ENCODE assay signal across 8 cellular contexts in genomic region chr14:75989134-75989533, GRCh38. TPM values are rescaled to one million over a fixed set of nuclear protein-coding genes. Genes with fewer than 3 reads are reported as not detected.
DNase-seq lines count a peak whose midpoint lies in the region; FAIRE-seq and TF ChIP-seq lines count a peak whose summit lies in the region.
"Had no signal": no experiment of that assay in that cellular context is flagged by ENCODE, and none has a peak within 500 bp of the region (broad histone marks: within the 10 kb centered on the region; RNA-seq: fewer than 3 reads in every experiment).

No MANE protein-coding gene starts in this region.

- H3K4me1 Mint-ChIP-seq in chondrocyte (ENCODE audit: low read depth), result peaks cover 44% of the 10 kb centered on the region

- peaks cover 0 to 5% of the 10 kb centered on the region in 2 donors for H3K4me1 ChIP-seq in uterus

- FAIRE-seq in RCC 7860 (lab: Jason Lieb, UNC), result no peak

- H3K4me3 ChIP-seq in uterus, result no peak overlapping the region

- H3K27ac ChIP-seq in uterus, result peak overlapping the region; percentile 81 to 87
- H3K27ac ChIP-seq: neutrophil had no signal

- no peaks in the 10 kb centered on the region for H3K9me3 Mint-ChIP-seq in chondrocyte (ENCODE audit: low read depth)

- intact Hi-C loops in uterus (cut with DNase I; ENCODE audit: low total_unique reads), result no loop called here
- intact Hi-C loops in posterior vena cava (cut with DNase I), result no loop called here

- H3K36me3 ChIP-seq in uterus, result no peaks in the 10 kb centered on the region
- H3K36me3 ChIP-seq: neutrophil had no signal

- H3K9me3 ChIP-seq in uterus, result no peaks in the 10 kb centered on the region
- H3K9me3 ChIP-seq: neutrophil had no signal

- H3K27me3 ChIP-seq in uterus, result no peaks in the 10 kb centered on the region

- H3K27ac Mint-ChIP-seq in chondrocyte (ENCODE audit: unreplicated experiment), result no peak overlapping the region

- DNase-seq in RCC 7860 (ENCODE audit: low spot score) (peak; percentile 11), fibroblast of gingiva (ENCODE audit: low read depth) (peak; percentile 85), mucosa of gallbladder (ENCODE audit: low spot score) (peak; percentile 44), uterus (peak; percentile 71 to 85), posterior vena cava (ENCODE audit: low spot score) (no peak), chondrocyte (ENCODE audit: low spot score) (no peak), NCI-H524 (lab: John Stamatoyannopoulos, UW) (no peak)

- H3K4me3 Mint-ChIP-seq in chondrocyte (ENCODE audit: unreplicated experiment), result no peak overlapping the region

- H3K27me3 Mint-ChIP-seq in chondrocyte (ENCODE audit: low read depth), result no peaks in the 10 kb centered on the region

- peaks cover 13% of the 10 kb centered on the region for H3K36me3 Mint-ChIP-seq in chondrocyte (ENCODE audit: low read depth)

- TF ChIP-seq POLR2A in uterus (IDR thresholded peaks at IDR 0.05), result no peak

- TF ChIP-seq CTCF in uterus (IDR thresholded peaks at IDR 0.05), result no peak
- TF ChIP-seq CTCF in chondrocyte (IDR thresholded peaks at IDR 0.05), result no peak

RNA-seq across cellular contexts. Expression of gene IFT43, which starts 3.6 kb away (rescaled TPM):
- 42.6 TPM for total RNA-seq in mucosa of gallbladder
- total RNA-seq in uterus, result 10 to 100 TPM; 34.2 to 75.3 (median 49.1) TPM
- 10 to 100 TPM; 44.9 to 79.6 TPM for total RNA-seq in posterior vena cava
- total RNA-seq in chondrocyte, result 25.0 to 28.6 TPM (median 28.2 TPM) in 3 replicates

RNA-seq across cellular contexts. Expression of gene TGFB3, which starts 7.3 kb away (rescaled TPM):
- total RNA-seq in mucosa of gallbladder (57.9 TPM), uterus (10 to 100 TPM; 16.1 to 85.3 (median 55.0) TPM), posterior vena cava (100 to 1,000 TPM; 158 to 188 TPM), chondrocyte (200 to 223 TPM (median 222 TPM) in 3 replicates)

Comparison
In these comparisons a context has a peak if more than half of its experiments do, and no peak if none do; other contexts are left out.
1. DNase-seq: peak in RCC 7860 (single experiment), fibroblast of gingiva (single experiment), mucosa of gallbladder (single experiment) and uterus (2 of 2); none in posterior vena cava (single experiment), chondrocyte (single experiment) and NCI-H524 (0 of 2).